ENCODE assay signal across 21 cellular contexts in the genomic region with DNA sequence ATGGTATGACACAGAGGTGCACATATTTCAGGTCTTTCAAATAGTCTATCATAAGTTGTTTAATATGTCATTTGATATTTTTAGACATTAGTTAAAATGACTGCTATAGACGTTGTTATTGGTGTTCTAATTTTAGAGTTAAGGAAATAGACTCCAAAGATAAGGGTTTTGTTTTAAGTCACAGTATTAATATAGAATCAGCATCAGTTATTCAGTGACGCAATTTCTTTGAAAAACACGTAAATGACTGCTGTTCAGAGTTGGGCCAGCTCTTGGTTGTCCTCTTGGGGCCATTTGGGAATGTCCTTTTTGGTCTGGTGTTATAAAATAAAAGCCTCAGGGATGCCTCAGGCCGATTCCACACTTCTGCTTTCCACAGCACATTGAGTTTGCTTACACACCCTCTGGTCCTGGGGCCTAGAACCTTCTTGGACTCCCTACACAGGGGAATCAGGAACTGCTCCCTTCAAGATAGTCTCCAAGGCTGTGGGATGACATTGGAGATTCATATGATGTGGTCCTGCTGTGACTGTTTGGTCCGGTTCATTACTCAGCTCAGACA. TPM values are rescaled to one million over a fixed set of nuclear protein-coding genes. Genes with fewer than 3 reads are reported as not detected.
DNase-seq lines count a peak whose midpoint lies in the region; ATAC-seq, FAIRE-seq and TF ChIP-seq lines count a peak whose summit lies in the region.
"Had no signal": no experiment of that assay in that cellular context is flagged by ENCODE, and none has a peak within 500 bp of the region (broad histone marks: within the 10 kb centered on the region; RNA-seq: fewer than 3 reads in every experiment).

No MANE protein-coding gene starts in this region.

- no peak for DNase-seq in activated CD8-positive, alpha-beta memory T cell treated with anti-CD3 and anti-CD28 coated beads, Interleukin-2, amount 10 ng/mL, durations not matched to agents 7 days and 5 days
- no peak for DNase-seq in activated CD8-positive, alpha-beta memory T cell treated with anti-CD3 and anti-CD28 coated beads, Interleukin-2, amount 50 U/mL, for 48 hours
- DNase-seq in HTR-8/SVneo (ENCODE audit: insufficient read length, low spot score) (no peak), coronary artery (ENCODE audit: low spot score) (no peak), NCI-H1105 (lab: John Stamatoyannopoulos, UW) (no peak), islet precursor cell (no peak)
- DNase-seq in stimulated activated naive B cell treated with anti-CD40 and anti-IgM and Interleukin-4, amounts not matched to agents 10 μg/mL and 1 μg/mL and 100 μg/mL, for 72 hours, result peak; percentile 45
- DNase-seq in stimulated activated CD4-positive, alpha-beta T cell treated with anti-CD3 and anti-CD28 coated beads, Interleukin-2, amount 100 ng/mL, for 48 hours, result no peak
- DNase-seq: activated CD4-positive, alpha-beta T cell treated with anti-CD3 and anti-CD28 coated beads, Interleukin-2, amount 10 ng/mL, durations not matched to agents 7 days and 5 days; body of pancreas; effector memory CD4-positive, alpha-beta T cell; HFFc6; NCI-H187; NCI-H510A treated with DMSO at 0.1 percent for 48 hours; stimulated activated CD4-positive, alpha-beta T cell treated with anti-CD3 and anti-CD28 coated beads, Interleukin-4, amount 100 ng/mL, for 24 hours; T-helper 2 cell had no signal

- no peak overlapping the region for H3K4me3 ChIP-seq in coronary artery
- H3K4me3 ChIP-seq: body of pancreas, lung, vagina had no signal

- H3K36me3 Mint-ChIP-seq in activated CD8-positive, alpha-beta memory T cell treated with anti-CD3 and anti-CD28 coated beads, Interleukin-2, amount 10 ng/mL, durations not matched to agents 7 days and 5 days, result peaks cover 67% of the 10 kb centered on the region
- H3K36me3 Mint-ChIP-seq in stimulated activated naive B cell treated with anti-CD40 and anti-IgM and Interleukin-4, amounts not matched to agents 10 μg/mL and 1 μg/mL and 100 μg/mL, for 72 hours, result peaks cover 43 to 59% of the 10 kb centered on the region in 2 donors

- no peaks in the 10 kb centered on the region for H3K9me3 Mint-ChIP-seq in activated CD8-positive, alpha-beta memory T cell treated with anti-CD3 and anti-CD28 coated beads, Interleukin-2, amount 10 ng/mL, durations not matched to agents 7 days and 5 days (ENCODE audit: low read depth)
- H3K9me3 Mint-ChIP-seq in stimulated activated naive B cell treated with anti-CD40 and anti-IgM and Interleukin-4, amounts not matched to agents 10 μg/mL and 1 μg/mL and 100 μg/mL, for 72 hours, result no peaks in the 10 kb centered on the region
- H3K9me3 Mint-ChIP-seq: activated CD4-positive, alpha-beta T cell treated with anti-CD3 and anti-CD28 coated beads, Interleukin-2, amount 10 ng/mL, durations not matched to agents 7 days and 5 days; activated T-helper 2 cell treated with anti-CD3 and anti-CD28 coated beads, Interferon-gamma antibody, Interleukin-2, Interleukin-4, amounts not matched to agents 10 μg/mL and 5 μg/mL and 100 μg/mL, durations not matched to agents 14 hours and 24 hours and 36 hours; HFFc6 had no signal

- peak; percentile 63 for FAIRE-seq in HTR-8/SVneo (lab: Jason Lieb, UNC)
- FAIRE-seq: D721Med had no signal

- TF ChIP-seq CTCF in coronary artery (IDR thresholded peaks at IDR 0.05), result no peak

- no peaks in the 10 kb centered on the region for H3K27me3 Mint-ChIP-seq in activated CD8-positive, alpha-beta memory T cell treated with anti-CD3 and anti-CD28 coated beads, Interleukin-2, amount 10 ng/mL, durations not matched to agents 7 days and 5 days
- no peaks in the 10 kb centered on the region for H3K27me3 Mint-ChIP-seq in stimulated activated naive B cell treated with anti-CD40 and anti-IgM and Interleukin-4, amounts not matched to agents 10 μg/mL and 1 μg/mL and 100 μg/mL, for 72 hours
- H3K27me3 Mint-ChIP-seq: activated CD4-positive, alpha-beta T cell treated with anti-CD3 and anti-CD28 coated beads, Interleukin-2, amount 10 ng/mL, durations not matched to agents 7 days and 5 days had no signal

- peak overlapping the region; percentile 84 to 85 for H3K27ac ChIP-seq in coronary artery
- H3K27ac ChIP-seq: body of pancreas, vagina had no signal

- CTCF ChIA-PET in activated CD8-positive, alpha-beta memory T cell treated with anti-CD3 and anti-CD28 coated beads, Interleukin-2, amount 10 ng/mL, durations not matched to agents 7 days and 5 days (lab: Charles Lee), result interaction anchor here (0.9 to 1.7 kb wide), 3 partner anchors 9 to 325 kb away, joined by 3 to 5 read pairs (median 4); no protein-coding TSS in a partner anchor

- H3K4me3 Mint-ChIP-seq in activated CD8-positive, alpha-beta memory T cell treated with anti-CD3 and anti-CD28 coated beads, Interleukin-2, amount 10 ng/mL, durations not matched to agents 7 days and 5 days, result no peak overlapping the region
- H3K4me3 Mint-ChIP-seq in stimulated activated naive B cell treated with anti-CD40 and anti-IgM and Interleukin-4, amounts not matched to agents 10 μg/mL and 1 μg/mL and 100 μg/mL, for 72 hours, result no peak overlapping the region
- H3K4me3 Mint-ChIP-seq: activated CD4-positive, alpha-beta T cell treated with anti-CD3 and anti-CD28 coated beads, Interleukin-2, amount 10 ng/mL, durations not matched to agents 7 days and 5 days; HFFc6 had no signal

- H3K4me1 Mint-ChIP-seq in activated CD8-positive, alpha-beta memory T cell treated with anti-CD3 and anti-CD28 coated beads, Interleukin-2, amount 10 ng/mL, durations not matched to agents 7 days and 5 days, result peaks cover 51% of the 10 kb centered on the region
- H3K4me1 Mint-ChIP-seq in stimulated activated naive B cell treated with anti-CD40 and anti-IgM and Interleukin-4, amounts not matched to agents 10 μg/mL and 1 μg/mL and 100 μg/mL, for 72 hours, result peaks cover 36 to 54% of the 10 kb centered on the region in 2 donors

- H3K27ac Mint-ChIP-seq in activated CD8-positive, alpha-beta memory T cell treated with anti-CD3 and anti-CD28 coated beads, Interleukin-2, amount 10 ng/mL, durations not matched to agents 7 days and 5 days, result peak overlapping the region; percentile 34
- peak overlapping the region; percentile 84 for H3K27ac Mint-ChIP-seq in stimulated activated naive B cell treated with anti-CD40 and anti-IgM and Interleukin-4, amounts not matched to agents 10 μg/mL and 1 μg/mL and 100 μg/mL, for 72 hours
- H3K27ac Mint-ChIP-seq: activated T-helper 2 cell treated with anti-CD3 and anti-CD28 coated beads, Interferon-gamma antibody, Interleukin-2, Interleukin-4, amounts not matched to agents 10 μg/mL and 5 μg/mL and 100 μg/mL, durations not matched to agents 14 hours and 24 hours and 36 hours had no signal

- ATAC-seq in activated CD8-positive, alpha-beta memory T cell treated with anti-CD3 and anti-CD28 coated beads, Interleukin-2, amount 10 ng/mL, durations not matched to agents 7 days and 5 days, result no peak
- ATAC-seq in stimulated activated naive B cell treated with anti-CD40 and anti-IgM and Interleukin-4, amounts not matched to agents 10 μg/mL and 1 μg/mL and 100 μg/mL, for 72 hours (replicated peaks), result peak; percentile 23 to 62
- ATAC-seq: body of pancreas, sciatic nerve had no signal

RNA-seq across cellular contexts. Expression of a gene that starts 14.3 kb away (rescaled TPM):
- 100 to 1,000 TPM in 1 of 2 experiments, 10 to 100 TPM in 1; 87.8 to 123 TPM for total RNA-seq in activated CD8-positive, alpha-beta memory T cell treated with anti-CD3 and anti-CD28 coated beads, Interleukin-2, amount 10 ng/mL, durations not matched to agents 7 days and 5 days
